8 cellular contexts compared by ENCODE assay signal in genomic region chr1:51519048-51519856, GRCh38. TPM values are rescaled to one million over a fixed set of nuclear protein-coding genes. Genes with fewer than 3 reads are reported as not detected.
DNase-seq lines count a peak whose midpoint lies in the region; ATAC-seq lines count a peak whose summit lies in the region.

EPS15 (minus strand) TSS chr1:51519266; CDS start chr1:51519231, 35 bp downstream.

- no peaks in the 10 kb centered on the region for H3K27me3 ChIP-seq in effector memory CD4-positive, alpha-beta T cell (replicated peaks; ENCODE audit: control insufficient read depth, insufficient read depth, low read length, poor library complexity, severe bottlenecking)

- peak; percentile 71 for ATAC-seq in GM19324 (IDR thresholded peaks at IDR 0.05; ENCODE audit: low FRiP score, unreplicated experiment)
- ATAC-seq in HG03460 (IDR thresholded peaks at IDR 0.05; ENCODE audit: unreplicated experiment) = peak; percentile 49

- no peaks in the 10 kb centered on the region for H3K36me3 ChIP-seq in effector memory CD4-positive, alpha-beta T cell (ENCODE audit: control insufficient read depth, insufficient read depth, low read length)

- H3K4me1 ChIP-seq in effector memory CD4-positive, alpha-beta T cell (ENCODE audit: control insufficient read depth, insufficient read depth, low read length, poor library complexity, severe bottlenecking) = peaks cover 26% of the 10 kb centered on the region

- peak within 1 kb of the TSS; percentile 72 for H3K27ac ChIP-seq in effector memory CD4-positive, alpha-beta T cell (ENCODE audit: insufficient read depth, low read length, poor library complexity, severe bottlenecking)

- peak within 1 kb of the TSS; percentile 80 for H3K4me3 ChIP-seq in effector memory CD4-positive, alpha-beta T cell (ENCODE audit: insufficient read depth, low read depth, low read length, poor library complexity, severe bottlenecking)

- H3K9me3 ChIP-seq in effector memory CD4-positive, alpha-beta T cell (ENCODE audit: control insufficient read depth, low read length) = no peaks in the 10 kb centered on the region

- DNase-seq in C1 segment of cervical spinal cord (lab: John Stamatoyannopoulos, UW) (peak; percentile 27 to 87 (median 68)), lung microvascular endothelial cell (ENCODE audit: low read depth in 2 of 2) (peak; percentile 82 to 87)
- peak; percentile 92 for DNase-seq in NK-92 treated with Interleukin-12 subunit alpha and Interleukin-12 subunit beta, amount 100 ng/mL, for 24 hours (lab: John Stamatoyannopoulos, UW)
- DNase-seq in activated CD8-positive, alpha-beta memory T cell treated with anti-CD3 and anti-CD28 coated beads for 4 hours (ENCODE audit: low read depth in 2 of 2) = peak; percentile 68 to 71
- DNase-seq in effector memory CD4-positive, alpha-beta T cell = peak; percentile 75 to 79 (median 76)
- DNase-seq in stimulated activated CD4-positive, alpha-beta T cell treated with anti-CD3 and anti-CD28 coated beads, TNF-alpha, amount 100 ng/mL, for 4 hours (ENCODE audit: low read depth in 3 of 3) = peak; percentile 69 to 87 (median 69)

RNA-seq across cellular contexts. Expression of gene EPS15, which starts in this region (rescaled TPM):
- total RNA-seq in lung microvascular endothelial cell = 51.2 and 83.1 TPM in 2 replicates

Comparison
In these comparisons a context has a peak if more than half of its experiments do, and no peak if none do; other contexts are left out.
1. Peak in every context shown above with its lines: DNase-seq, ATAC-seq, H3K4me3 ChIP-seq and H3K27ac ChIP-seq.